ENCODE assay signal across 9 cellular contexts in genomic region chr6:47247227-47247797, GRCh38.
DNase-seq lines count a peak whose midpoint lies in the region; ATAC-seq and TF ChIP-seq lines count a peak whose summit lies in the region.
"Had no signal": no experiment of that assay in that cellular context is flagged by ENCODE, and none has a peak within 500 bp of the region (broad histone marks: within the 10 kb centered on the region; RNA-seq: fewer than 3 reads in every experiment).

No MANE protein-coding gene starts in this region.

- peak; percentile 18 for DNase-seq in AG08396 (ENCODE audit: low spot score)
- peak; percentile 35 for DNase-seq in NOMO-1 treated with dmso at 0.1 percent for 144 hours (lab: John Stamatoyannopoulos, UW; ENCODE audit: unreplicated experiment)
- DNase-seq in right cardiac atrium = no peak
- no peak for DNase-seq in activated CD4-positive, alpha-beta T cell treated with anti-CD3 and anti-CD28 coated beads for 48 hours
- DNase-seq in osteoblast (ENCODE audit: insufficient read length, low spot score, missing footprints) = no peak
- DNase-seq in activated gamma-delta T cell treated with Interleukin-2 at 50 U/mL for 16 hours = no peak
- DNase-seq: CD4-positive, CD25-positive, alpha-beta regulatory T cell had no signal

- H3K9me3 ChIP-seq in right cardiac atrium (ENCODE audit: control insufficient read depth, low read length) (no peaks in the 10 kb centered on the region), osteoblast (ENCODE audit: low read depth, low read length) (no peaks in the 10 kb centered on the region)

- H3K4me1 ChIP-seq in right cardiac atrium (ENCODE audit: control insufficient read depth, insufficient read depth, low read length) = peaks cover 2% of the 10 kb centered on the region
- H3K4me1 ChIP-seq in osteoblast (ENCODE audit: insufficient read depth, low read length) = peaks cover 3% of the 10 kb centered on the region

- no peaks in the 10 kb centered on the region for H3K79me2 ChIP-seq in osteoblast (ENCODE audit: insufficient read depth, low read length)

- H3K4me3 ChIP-seq in right cardiac atrium (ENCODE audit: low read length) (no peak overlapping the region), osteoblast (ENCODE audit: insufficient read depth, low read length) (no peak overlapping the region)

- 6% methylated on average over 2 of the region's 2 CpGs for whole genome bisulfite sequencing in right cardiac atrium

- ATAC-seq in GM19372 (IDR thresholded peaks at IDR 0.05; ENCODE audit: low read depth, unreplicated experiment) (peak; percentile 37), HG03354 (IDR thresholded peaks at IDR 0.05; ENCODE audit: poor library complexity, severe bottlenecking, unreplicated experiment) (peak; percentile 69), right cardiac atrium (peak; percentile 55 to 67)

- no peak for TF ChIP-seq CTCF in osteoblast (IDR thresholded peaks at IDR 0.05; ENCODE audit: extremely low read depth, low read depth, low read length)

- intact Hi-C loops in right cardiac atrium (cut with DNase I) = no loop called here

- H4K20me1 ChIP-seq in osteoblast (ENCODE audit: insufficient read depth, low read length) = no peaks in the 10 kb centered on the region

- H3K4me2 ChIP-seq in osteoblast (ENCODE audit: insufficient read depth, low read length) = no peak overlapping the region

- no peaks in the 10 kb centered on the region for H3K27me3 ChIP-seq in right cardiac atrium (ENCODE audit: control insufficient read depth, insufficient read depth)
- H3K27me3 ChIP-seq in osteoblast (ENCODE audit: insufficient read depth, low read length) = no peaks in the 10 kb centered on the region

- no peak overlapping the region for H3K27ac ChIP-seq in right cardiac atrium (ENCODE audit: low read length)
- no peak overlapping the region for H3K27ac ChIP-seq in osteoblast (ENCODE audit: low read depth, low read length)

- H2AFZ ChIP-seq in osteoblast (ENCODE audit: low read length) = no peak overlapping the region

- H3K36me3 ChIP-seq in osteoblast (ENCODE audit: insufficient read depth, low read length) = no peaks in the 10 kb centered on the region

Comparison
In these comparisons a context has a peak if more than half of its experiments do, and no peak if none do; other contexts are left out.
1. DNase-seq: peak in AG08396 (single experiment) and NOMO-1 treated with dmso at 0.1 percent for 144 hours (single experiment); none in right cardiac atrium (0 of 3), activated CD4-positive, alpha-beta T cell treated with anti-CD3 and anti-CD28 coated beads for 48 hours (single experiment), osteoblast (single experiment) and activated gamma-delta T cell treated with Interleukin-2 at 50 U/mL for 16 hours (single experiment).
2. Peak in every context shown above with its lines, with median percentiles within 50 percentile points of each other: ATAC-seq.